Comparison of ENCODE assay signal across 1 cellular context in genomic region chr15:85515212-85515611, GRCh38.
TF ChIP-seq lines count a peak whose summit lies in the region.

No MANE protein-coding gene starts in this region.

TF ChIP-seq in HepG2, 621 proteins besides CTCF, POLR2A, EP300 and RAD21 (continued from another document):
- no peak for TF ChIP-seq HNF1A (IDR thresholded peaks at IDR 0.05; ENCODE audit: low read depth)
- TF ChIP-seq HNF1A (CRISPR knock-in tag; IDR thresholded peaks at IDR 0.05; ENCODE audit: borderline replicate concordance) = peak; percentile 46; the same call in 1 of the 2 replicates
- no peak for TF ChIP-seq SOX6 (IDR thresholded peaks at IDR 0.05)
- TF ChIP-seq SOX6 (CRISPR knock-in tag; IDR thresholded peaks at IDR 0.05) = peak; percentile 90
- TF ChIP-seq TEAD2 (CRISPR knock-in tag; IDR thresholded peaks at IDR 0.05) = no peak
- TF ChIP-seq SOX5 (CRISPR knock-in tag; IDR thresholded peaks at IDR 0.05; ENCODE audit: borderline replicate concordance) = peak; percentile 95
- TF ChIP-seq SAP130 (CRISPR knock-in tag; IDR thresholded peaks at IDR 0.05; ENCODE audit: low read depth) = 0 out of 2 replicates have a peak, but pooled peaks have one; percentile 30
